ENCODE assay signal across 1 cellular context in genomic region chr4:177726111-177726510, GRCh38.
TF ChIP-seq lines count a peak whose summit lies in the region.

No MANE protein-coding gene starts in this region.

TF ChIP-seq in IMR-90, 13 proteins besides CTCF, POLR2A, EP300 and RAD21 (continued from another document):
- TF ChIP-seq MAFK (IDR thresholded peaks at IDR 0.05; ENCODE audit: low read depth, low read length) = no peak
